19 cellular contexts compared by ENCODE assay signal in genomic region chr15:38065721-38066120, GRCh38.
"Had no signal": no experiment of that assay in that cellular context is flagged by ENCODE, and none has a peak within 500 bp of the region (broad histone marks: within the 10 kb centered on the region; RNA-seq: fewer than 3 reads in every experiment).

No MANE protein-coding gene starts in this region.

- H3K4me3 ChIP-seq: adrenal gland, cardiac muscle cell, dorsolateral prefrontal cortex, gastrocnemius medialis, heart left ventricle, left lung, psoas muscle, skin epidermis had no signal

- H3K36me3 ChIP-seq: adrenal gland, cardiac muscle cell, gastrocnemius medialis, heart left ventricle, left lung had no signal

- H3K9me3 Mint-ChIP-seq: activated naive CD4-positive, alpha-beta T cell treated with anti-CD3 and anti-CD28 coated beads, Interleukin-2, amount 50 U/mL, for 72 hours; stimulated activated naive CD8-positive, alpha-beta T cell treated with anti-CD3 and anti-CD28 coated beads, Interleukin-15, amount 100 ng/mL, for 72 hours; T-helper 1 cell treated with Interleukin-12 subunit alpha and Interleukin-12 subunit beta and Interleukin-4 antibody, amounts not matched to agents 30 μg/mL and 1 μg/mL, for 36 hours; type B pancreatic cell had no signal

- H3K27ac ChIP-seq: cardiac muscle cell, dorsolateral prefrontal cortex, gastrocnemius medialis, left lung, psoas muscle, skin epidermis had no signal

- H3K27ac Mint-ChIP-seq: activated CD4-positive, alpha-beta T cell treated with anti-CD3 and anti-CD28 coated beads for 36 hours; activated naive CD4-positive, alpha-beta T cell treated with anti-CD3 and anti-CD28 coated beads, Interleukin-2, amount 50 U/mL, for 72 hours; T-helper 1 cell treated with Interleukin-12 subunit alpha and Interleukin-12 subunit beta and Interleukin-4 antibody, amounts not matched to agents 30 μg/mL and 1 μg/mL, for 36 hours; type B pancreatic cell had no signal

- H3K9me3 ChIP-seq: adrenal gland, gastrocnemius medialis, heart left ventricle, left lung, psoas muscle had no signal

- H3K36me3 Mint-ChIP-seq: activated naive CD4-positive, alpha-beta T cell treated with anti-CD3 and anti-CD28 coated beads, Interleukin-2, amount 50 U/mL, for 72 hours; type B pancreatic cell had no signal

- DNase-seq: activated CD4-positive, alpha-beta T cell treated with anti-CD3 and anti-CD28 coated beads for 36 hours; activated CD4-positive, alpha-beta T cell treated with anti-CD3 and anti-CD28 coated beads, Interleukin-2, amount 50 U/mL, for 48 hours; activated gamma-delta T cell treated with Interleukin-2 at 50 U/mL for 16 hours; adrenal gland; dorsolateral prefrontal cortex; gastrocnemius medialis; heart left ventricle; left lung; mammary epithelial cell; midbrain; psoas muscle; right cardiac atrium; stimulated activated CD4-positive, alpha-beta T cell treated with anti-CD3 and anti-CD28 coated beads, Interleukin-4, amount 100 ng/mL, for 1 hour; stimulated activated naive CD8-positive, alpha-beta T cell treated with anti-CD3 and anti-CD28 coated beads, Interleukin-15, amount 100 ng/mL, for 72 hours had no signal

- H3K27me3 Mint-ChIP-seq: type B pancreatic cell had no signal

- H3K4me3 Mint-ChIP-seq: activated CD4-positive, alpha-beta T cell treated with anti-CD3 and anti-CD28 coated beads for 36 hours; stimulated activated naive CD8-positive, alpha-beta T cell treated with anti-CD3 and anti-CD28 coated beads, Interleukin-15, amount 100 ng/mL, for 72 hours; T-helper 1 cell treated with Interleukin-12 subunit alpha and Interleukin-12 subunit beta and Interleukin-4 antibody, amounts not matched to agents 30 μg/mL and 1 μg/mL, for 36 hours; type B pancreatic cell had no signal

- H3K27me3 ChIP-seq: adrenal gland, cardiac muscle cell, dorsolateral prefrontal cortex, heart left ventricle, left lung had no signal

- H3K4me1 ChIP-seq: psoas muscle had no signal
